1 cellular context compared by ENCODE assay signal in the genomic region with DNA sequence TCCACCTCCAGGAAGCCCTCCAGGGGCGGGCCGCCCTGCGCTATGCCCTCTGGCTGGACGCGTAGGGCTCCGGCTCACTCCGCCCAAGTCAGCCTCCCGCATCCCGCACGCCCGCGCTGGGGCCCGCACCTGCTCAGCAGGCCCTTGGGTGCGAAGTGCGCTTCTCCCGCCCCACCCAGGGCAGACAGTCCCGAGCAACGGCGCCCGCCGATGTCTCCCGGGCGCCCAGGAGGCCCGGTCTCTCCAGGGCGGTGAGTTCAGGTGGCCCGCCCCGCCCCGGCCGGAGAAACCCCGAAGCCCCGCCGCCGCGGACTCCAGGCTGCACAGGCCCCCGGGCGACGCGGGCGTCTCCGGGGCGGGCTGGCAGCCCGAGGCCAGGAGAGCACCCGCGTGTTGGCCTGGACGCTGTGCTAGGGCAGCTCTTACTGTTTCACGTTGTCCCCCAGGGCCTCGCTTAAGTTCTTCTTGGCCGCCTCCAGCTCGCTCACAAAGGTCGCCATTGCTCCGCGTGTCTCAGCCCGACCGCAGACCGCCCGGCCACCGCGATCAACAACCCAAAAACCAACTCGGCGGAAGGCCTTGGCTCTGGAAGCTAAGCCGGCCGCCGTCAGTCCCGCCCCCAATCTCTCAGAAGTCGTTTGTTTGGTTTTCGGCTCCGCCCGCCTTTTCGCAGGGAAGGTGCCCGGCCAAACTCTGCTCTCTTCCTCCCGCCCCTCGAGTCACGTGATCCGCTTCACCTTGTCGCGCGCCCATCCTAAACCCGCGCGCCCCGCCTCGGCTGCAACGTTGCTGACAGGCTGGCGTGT.
TF ChIP-seq lines count a peak whose summit lies in the region.

A gene with protein sequence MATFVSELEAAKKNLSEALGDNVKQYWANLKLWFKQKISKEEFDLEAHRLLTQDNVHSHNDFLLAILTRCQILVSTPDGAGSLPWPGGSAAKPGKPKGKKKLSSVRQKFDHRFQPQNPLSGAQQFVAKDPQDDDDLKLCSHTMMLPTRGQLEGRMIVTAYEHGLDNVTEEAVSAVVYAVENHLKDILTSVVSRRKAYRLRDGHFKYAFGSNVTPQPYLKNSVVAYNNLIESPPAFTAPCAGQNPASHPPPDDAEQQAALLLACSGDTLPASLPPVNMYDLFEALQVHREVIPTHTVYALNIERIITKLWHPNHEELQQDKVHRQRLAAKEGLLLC (minus strand): TSS at position 531 of the 806 bp plus-strand sequence. CDS start 31 bp downstream, at position 500.

TF ChIP-seq in HepG2, 621 proteins besides CTCF, POLR2A, EP300 and RAD21 (continued from another document and continues in another):
- TF ChIP-seq, protein P1, sequence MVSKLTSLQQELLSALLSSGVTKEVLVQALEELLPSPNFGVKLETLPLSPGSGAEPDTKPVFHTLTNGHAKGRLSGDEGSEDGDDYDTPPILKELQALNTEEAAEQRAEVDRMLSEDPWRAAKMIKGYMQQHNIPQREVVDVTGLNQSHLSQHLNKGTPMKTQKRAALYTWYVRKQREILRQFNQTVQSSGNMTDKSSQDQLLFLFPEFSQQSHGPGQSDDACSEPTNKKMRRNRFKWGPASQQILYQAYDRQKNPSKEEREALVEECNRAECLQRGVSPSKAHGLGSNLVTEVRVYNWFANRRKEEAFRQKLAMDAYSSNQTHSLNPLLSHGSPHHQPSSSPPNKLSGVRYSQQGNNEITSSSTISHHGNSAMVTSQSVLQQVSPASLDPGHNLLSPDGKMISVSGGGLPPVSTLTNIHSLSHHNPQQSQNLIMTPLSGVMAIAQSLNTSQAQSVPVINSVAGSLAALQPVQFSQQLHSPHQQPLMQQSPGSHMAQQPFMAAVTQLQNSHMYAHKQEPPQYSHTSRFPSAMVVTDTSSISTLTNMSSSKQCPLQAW (CRISPR knock-in tag; IDR thresholded peaks at IDR 0.05), result no peak
- TF ChIP-seq, protein P2, sequence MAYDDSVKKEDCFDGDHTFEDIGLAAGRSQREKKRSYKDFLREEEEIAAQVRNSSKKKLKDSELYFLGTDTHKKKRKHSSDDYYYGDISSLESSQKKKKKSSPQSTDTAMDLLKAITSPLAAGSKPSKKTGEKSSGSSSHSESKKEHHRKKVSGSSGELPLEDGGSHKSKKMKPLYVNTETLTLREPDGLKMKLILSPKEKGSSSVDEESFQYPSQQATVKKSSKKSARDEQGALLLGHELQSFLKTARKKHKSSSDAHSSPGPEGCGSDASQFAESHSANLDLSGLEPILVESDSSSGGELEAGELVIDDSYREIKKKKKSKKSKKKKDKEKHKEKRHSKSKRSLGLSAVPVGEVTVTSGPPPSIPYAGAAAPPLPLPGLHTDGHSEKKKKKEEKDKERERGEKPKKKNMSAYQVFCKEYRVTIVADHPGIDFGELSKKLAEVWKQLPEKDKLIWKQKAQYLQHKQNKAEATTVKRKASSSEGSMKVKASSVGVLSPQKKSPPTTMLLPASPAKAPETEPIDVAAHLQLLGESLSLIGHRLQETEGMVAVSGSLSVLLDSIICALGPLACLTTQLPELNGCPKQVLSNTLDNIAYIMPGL (CRISPR knock-in tag; IDR thresholded peaks at IDR 0.05; ENCODE audit: borderline replicate concordance in 1 of 2, low read depth in 1 of 2), result peak; percentile 90 to 93
- TF ChIP-seq RXRB (CRISPR knock-in tag; IDR thresholded peaks at IDR 0.05; ENCODE audit: borderline replicate concordance), result peak; percentile 51
- no peak for TF ChIP-seq NCOA5 (CRISPR knock-in tag; IDR thresholded peaks at IDR 0.05)
- TF ChIP-seq AGO2 (optimal IDR thresholded peaks at IDR 0.05; ENCODE audit: low read depth, low read length), result peak; percentile 69
- peak; percentile 96 for TF ChIP-seq MYC (CRISPR knock-in tag; IDR thresholded peaks at IDR 0.05; ENCODE audit: borderline replicate concordance)
- TF ChIP-seq, protein P3, sequence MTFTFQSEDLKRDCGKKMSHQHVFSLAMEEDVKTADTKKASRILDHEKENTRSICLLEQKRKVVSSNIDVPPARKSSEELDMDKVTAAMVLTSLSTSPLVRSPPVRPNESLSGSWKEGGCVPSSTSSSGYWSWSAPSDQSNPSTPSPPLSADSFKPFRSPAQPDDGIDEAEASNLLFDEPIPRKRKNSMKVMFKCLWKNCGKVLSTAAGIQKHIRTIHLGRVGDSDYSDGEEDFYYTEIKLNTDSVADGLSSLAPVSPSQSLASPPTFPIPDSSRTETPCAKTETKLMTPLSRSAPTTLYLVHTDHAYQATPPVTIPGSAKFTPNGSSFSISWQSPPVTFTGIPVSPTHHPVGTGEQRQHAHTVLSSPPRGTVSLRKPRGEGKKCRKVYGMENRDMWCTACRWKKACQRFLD (CRISPR knock-in tag; IDR thresholded peaks at IDR 0.05; ENCODE audit: borderline replicate concordance), result no peak
- no peak; the same call in 1 of the 2 replicates for TF ChIP-seq ZNF790 (CRISPR knock-in tag; IDR thresholded peaks at IDR 0.05; ENCODE audit: borderline replicate concordance)
- peak; percentile 30; the same call in 1 of the 2 replicates for TF ChIP-seq GABPA (IDR thresholded peaks at IDR 0.05; ENCODE audit: low read depth, low read length)
- peak; percentile 80 for TF ChIP-seq GABPA (CRISPR knock-in tag; IDR thresholded peaks at IDR 0.05; ENCODE audit: low read depth)
- peak; percentile 81 for TF ChIP-seq PHF21A (CRISPR knock-in tag; IDR thresholded peaks at IDR 0.05)
- TF ChIP-seq, protein P4, sequence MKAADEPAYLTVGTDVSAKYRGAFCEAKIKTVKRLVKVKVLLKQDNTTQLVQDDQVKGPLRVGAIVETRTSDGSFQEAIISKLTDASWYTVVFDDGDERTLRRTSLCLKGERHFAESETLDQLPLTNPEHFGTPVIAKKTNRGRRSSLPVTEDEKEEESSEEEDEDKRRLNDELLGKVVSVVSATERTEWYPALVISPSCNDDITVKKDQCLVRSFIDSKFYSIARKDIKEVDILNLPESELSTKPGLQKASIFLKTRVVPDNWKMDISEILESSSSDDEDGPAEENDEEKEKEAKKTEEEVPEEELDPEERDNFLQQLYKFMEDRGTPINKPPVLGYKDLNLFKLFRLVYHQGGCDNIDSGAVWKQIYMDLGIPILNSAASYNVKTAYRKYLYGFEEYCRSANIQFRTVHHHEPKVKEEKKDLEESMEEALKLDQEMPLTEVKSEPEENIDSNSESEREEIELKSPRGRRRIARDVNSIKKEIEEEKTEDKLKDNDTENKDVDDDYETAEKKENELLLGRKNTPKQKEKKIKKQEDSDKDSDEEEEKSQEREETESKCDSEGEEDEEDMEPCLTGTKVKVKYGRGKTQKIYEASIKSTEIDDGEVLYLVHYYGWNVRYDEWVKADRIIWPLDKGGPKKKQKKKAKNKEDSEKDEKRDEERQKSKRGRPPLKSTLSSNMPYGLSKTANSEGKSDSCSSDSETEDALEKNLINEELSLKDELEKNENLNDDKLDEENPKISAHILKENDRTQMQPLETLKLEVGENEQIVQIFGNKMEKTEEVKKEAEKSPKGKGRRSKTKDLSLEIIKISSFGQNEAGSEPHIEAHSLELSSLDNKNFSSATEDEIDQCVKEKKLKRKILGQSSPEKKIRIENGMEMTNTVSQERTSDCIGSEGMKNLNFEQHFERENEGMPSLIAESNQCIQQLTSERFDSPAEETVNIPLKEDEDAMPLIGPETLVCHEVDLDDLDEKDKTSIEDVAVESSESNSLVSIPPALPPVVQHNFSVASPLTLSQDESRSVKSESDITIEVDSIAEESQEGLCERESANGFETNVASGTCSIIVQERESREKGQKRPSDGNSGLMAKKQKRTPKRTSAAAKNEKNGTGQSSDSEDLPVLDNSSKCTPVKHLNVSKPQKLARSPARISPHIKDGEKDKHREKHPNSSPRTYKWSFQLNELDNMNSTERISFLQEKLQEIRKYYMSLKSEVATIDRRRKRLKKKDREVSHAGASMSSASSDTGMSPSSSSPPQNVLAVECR (CRISPR knock-in tag; IDR thresholded peaks at IDR 0.05; ENCODE audit: borderline replicate concordance), result peak; percentile 75; the same call in 1 of the 2 replicates
- TF ChIP-seq MXD4 (CRISPR knock-in tag; IDR thresholded peaks at IDR 0.05), result peak; percentile 58; the same call in 1 of the 2 replicates
- TF ChIP-seq, protein P5, sequence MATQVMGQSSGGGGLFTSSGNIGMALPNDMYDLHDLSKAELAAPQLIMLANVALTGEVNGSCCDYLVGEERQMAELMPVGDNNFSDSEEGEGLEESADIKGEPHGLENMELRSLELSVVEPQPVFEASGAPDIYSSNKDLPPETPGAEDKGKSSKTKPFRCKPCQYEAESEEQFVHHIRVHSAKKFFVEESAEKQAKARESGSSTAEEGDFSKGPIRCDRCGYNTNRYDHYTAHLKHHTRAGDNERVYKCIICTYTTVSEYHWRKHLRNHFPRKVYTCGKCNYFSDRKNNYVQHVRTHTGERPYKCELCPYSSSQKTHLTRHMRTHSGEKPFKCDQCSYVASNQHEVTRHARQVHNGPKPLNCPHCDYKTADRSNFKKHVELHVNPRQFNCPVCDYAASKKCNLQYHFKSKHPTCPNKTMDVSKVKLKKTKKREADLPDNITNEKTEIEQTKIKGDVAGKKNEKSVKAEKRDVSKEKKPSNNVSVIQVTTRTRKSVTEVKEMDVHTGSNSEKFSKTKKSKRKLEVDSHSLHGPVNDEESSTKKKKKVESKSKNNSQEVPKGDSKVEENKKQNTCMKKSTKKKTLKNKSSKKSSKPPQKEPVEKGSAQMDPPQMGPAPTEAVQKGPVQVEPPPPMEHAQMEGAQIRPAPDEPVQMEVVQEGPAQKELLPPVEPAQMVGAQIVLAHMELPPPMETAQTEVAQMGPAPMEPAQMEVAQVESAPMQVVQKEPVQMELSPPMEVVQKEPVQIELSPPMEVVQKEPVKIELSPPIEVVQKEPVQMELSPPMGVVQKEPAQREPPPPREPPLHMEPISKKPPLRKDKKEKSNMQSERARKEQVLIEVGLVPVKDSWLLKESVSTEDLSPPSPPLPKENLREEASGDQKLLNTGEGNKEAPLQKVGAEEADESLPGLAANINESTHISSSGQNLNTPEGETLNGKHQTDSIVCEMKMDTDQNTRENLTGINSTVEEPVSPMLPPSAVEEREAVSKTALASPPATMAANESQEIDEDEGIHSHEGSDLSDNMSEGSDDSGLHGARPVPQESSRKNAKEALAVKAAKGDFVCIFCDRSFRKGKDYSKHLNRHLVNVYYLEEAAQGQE (IDR thresholded peaks at IDR 0.05; ENCODE audit: borderline replicate concordance in 1 of 2, low read depth in 1 of 2, low read length in 2 of 2), result peak in 1 of 2 experiments; percentile 46; a peak in 1 of 4 replicates
- no peak for TF ChIP-seq HNRNPK (IDR thresholded peaks at IDR 0.05; ENCODE audit: low read depth, low read length, poor library complexity, severe bottlenecking)
- TF ChIP-seq ZNF879 (CRISPR knock-in tag; IDR thresholded peaks at IDR 0.05), result 0 out of 2 replicates have a peak, but pooled peaks have one; percentile 46
- TF ChIP-seq XRCC5 (optimal IDR thresholded peaks at IDR 0.05; ENCODE audit: low read length), result peak; percentile 94
- TF ChIP-seq, protein P6, sequence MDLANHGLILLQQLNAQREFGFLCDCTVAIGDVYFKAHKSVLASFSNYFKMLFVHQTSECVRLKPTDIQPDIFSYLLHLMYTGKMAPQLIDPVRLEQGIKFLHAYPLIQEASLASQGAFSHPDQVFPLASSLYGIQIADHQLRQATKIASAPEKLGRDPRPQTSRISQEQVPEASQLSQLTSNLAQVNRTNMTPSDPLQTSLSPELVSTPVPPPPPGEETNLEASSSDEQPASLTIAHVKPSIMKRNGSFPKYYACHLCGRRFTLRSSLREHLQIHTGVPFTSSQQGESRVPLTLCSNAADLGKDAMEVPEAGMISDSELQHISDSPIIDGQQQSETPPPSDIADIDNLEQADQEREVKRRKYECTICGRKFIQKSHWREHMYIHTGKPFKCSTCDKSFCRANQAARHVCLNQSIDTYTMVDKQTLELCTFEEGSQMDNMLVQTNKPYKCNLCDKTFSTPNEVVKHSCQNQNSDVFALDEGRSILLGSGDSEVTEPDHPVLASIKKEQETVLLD (CRISPR knock-in tag; IDR thresholded peaks at IDR 0.05; ENCODE audit: low read depth), result 0 out of 2 replicates have a peak, but pooled peaks have one; percentile 17
- TF ChIP-seq, protein P7, sequence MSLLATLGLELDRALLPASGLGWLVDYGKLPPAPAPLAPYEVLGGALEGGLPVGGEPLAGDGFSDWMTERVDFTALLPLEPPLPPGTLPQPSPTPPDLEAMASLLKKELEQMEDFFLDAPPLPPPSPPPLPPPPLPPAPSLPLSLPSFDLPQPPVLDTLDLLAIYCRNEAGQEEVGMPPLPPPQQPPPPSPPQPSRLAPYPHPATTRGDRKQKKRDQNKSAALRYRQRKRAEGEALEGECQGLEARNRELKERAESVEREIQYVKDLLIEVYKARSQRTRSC (CRISPR knock-in tag; IDR thresholded peaks at IDR 0.05; ENCODE audit: low read depth), result no peak
- peak; percentile 87 for TF ChIP-seq TBX2 (CRISPR knock-in tag; IDR thresholded peaks at IDR 0.05; ENCODE audit: borderline replicate concordance)
- TF ChIP-seq NR2C2 (CRISPR knock-in tag; IDR thresholded peaks at IDR 0.05; ENCODE audit: borderline replicate concordance), result peak; percentile 42; the same call in 1 of the 2 replicates
- peak; percentile 40; the same call in 1 of the 2 replicates for TF ChIP-seq ESRRA (CRISPR knock-in tag; IDR thresholded peaks at IDR 0.05; ENCODE audit: low read depth)
- TF ChIP-seq TOPORS (CRISPR knock-in tag; IDR thresholded peaks at IDR 0.05), result no peak
- peak; percentile 50; the same call in 1 of the 2 replicates for TF ChIP-seq ZMAT3 (CRISPR knock-in tag; conservative IDR thresholded peaks at IDR 0.05)
- TF ChIP-seq, protein P8, sequence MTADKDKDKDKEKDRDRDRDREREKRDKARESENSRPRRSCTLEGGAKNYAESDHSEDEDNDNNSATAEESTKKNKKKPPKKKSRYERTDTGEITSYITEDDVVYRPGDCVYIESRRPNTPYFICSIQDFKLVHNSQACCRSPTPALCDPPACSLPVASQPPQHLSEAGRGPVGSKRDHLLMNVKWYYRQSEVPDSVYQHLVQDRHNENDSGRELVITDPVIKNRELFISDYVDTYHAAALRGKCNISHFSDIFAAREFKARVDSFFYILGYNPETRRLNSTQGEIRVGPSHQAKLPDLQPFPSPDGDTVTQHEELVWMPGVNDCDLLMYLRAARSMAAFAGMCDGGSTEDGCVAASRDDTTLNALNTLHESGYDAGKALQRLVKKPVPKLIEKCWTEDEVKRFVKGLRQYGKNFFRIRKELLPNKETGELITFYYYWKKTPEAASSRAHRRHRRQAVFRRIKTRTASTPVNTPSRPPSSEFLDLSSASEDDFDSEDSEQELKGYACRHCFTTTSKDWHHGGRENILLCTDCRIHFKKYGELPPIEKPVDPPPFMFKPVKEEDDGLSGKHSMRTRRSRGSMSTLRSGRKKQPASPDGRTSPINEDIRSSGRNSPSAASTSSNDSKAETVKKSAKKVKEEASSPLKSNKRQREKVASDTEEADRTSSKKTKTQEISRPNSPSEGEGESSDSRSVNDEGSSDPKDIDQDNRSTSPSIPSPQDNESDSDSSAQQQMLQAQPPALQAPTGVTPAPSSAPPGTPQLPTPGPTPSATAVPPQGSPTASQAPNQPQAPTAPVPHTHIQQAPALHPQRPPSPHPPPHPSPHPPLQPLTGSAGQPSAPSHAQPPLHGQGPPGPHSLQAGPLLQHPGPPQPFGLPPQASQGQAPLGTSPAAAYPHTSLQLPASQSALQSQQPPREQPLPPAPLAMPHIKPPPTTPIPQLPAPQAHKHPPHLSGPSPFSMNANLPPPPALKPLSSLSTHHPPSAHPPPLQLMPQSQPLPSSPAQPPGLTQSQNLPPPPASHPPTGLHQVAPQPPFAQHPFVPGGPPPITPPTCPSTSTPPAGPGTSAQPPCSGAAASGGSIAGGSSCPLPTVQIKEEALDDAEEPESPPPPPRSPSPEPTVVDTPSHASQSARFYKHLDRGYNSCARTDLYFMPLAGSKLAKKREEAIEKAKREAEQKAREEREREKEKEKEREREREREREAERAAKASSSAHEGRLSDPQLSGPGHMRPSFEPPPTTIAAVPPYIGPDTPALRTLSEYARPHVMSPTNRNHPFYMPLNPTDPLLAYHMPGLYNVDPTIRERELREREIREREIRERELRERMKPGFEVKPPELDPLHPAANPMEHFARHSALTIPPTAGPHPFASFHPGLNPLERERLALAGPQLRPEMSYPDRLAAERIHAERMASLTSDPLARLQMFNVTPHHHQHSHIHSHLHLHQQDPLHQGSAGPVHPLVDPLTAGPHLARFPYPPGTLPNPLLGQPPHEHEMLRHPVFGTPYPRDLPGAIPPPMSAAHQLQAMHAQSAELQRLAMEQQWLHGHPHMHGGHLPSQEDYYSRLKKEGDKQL (CRISPR knock-in tag; IDR thresholded peaks at IDR 0.05; ENCODE audit: low read depth), result 0 out of 2 replicates have a peak, but pooled peaks have one; percentile 19
